ENCODE assay signal across 27 cellular contexts in genomic region chr5:35545190-35545589, GRCh38.
"Had no signal": no experiment of that assay in that cellular context is flagged by ENCODE, and none has a peak within 500 bp of the region (broad histone marks: within the 10 kb centered on the region; RNA-seq: fewer than 3 reads in every experiment).

No MANE protein-coding gene starts in this region.

- H3K27me3 ChIP-seq: left lung, right atrium auricular region, transverse colon had no signal

- DNase-seq: activated CD4-positive, alpha-beta T cell treated with anti-CD3 and anti-CD28 coated beads, Interleukin-2, amount 50 U/mL, for 1 hour; activated CD4-positive, CD25-positive, alpha-beta regulatory T cell treated with anti-CD3 and anti-CD28 coated beads, Interleukin-2, amount 50 U/mL, for 72 hours; activated CD8-positive, alpha-beta T cell treated with anti-CD3 and anti-CD28 coated beads for 36 hours; activated gamma-delta T cell; anterior cingulate cortex; effector CD8-positive, alpha-beta T cell; esophagus squamous epithelium; kidney glomerular epithelial cell; left lung; lower lobe of right lung; mesenchymal stem cell; naive thymus-derived CD8-positive, alpha-beta T cell; nucleus accumbens; stimulated activated CD4-positive, alpha-beta T cell treated with anti-CD3 and anti-CD28 coated beads, Interleukin-15, amount 100 ng/mL, for 24 hours; stimulated activated CD4-positive, alpha-beta T cell treated with anti-CD3 and anti-CD28 coated beads, Interleukin-2, amount 100 ng/mL, for 24 hours; stimulated activated naive CD4-positive, alpha-beta T cell; T1000; transverse colon; WERI-Rb-1 had no signal

- H3K4me1 ChIP-seq: esophagus squamous epithelium, left lung, lower lobe of right lung, right atrium auricular region, transverse colon had no signal

- H3K4me3 ChIP-seq: esophagus squamous epithelium, left lung, lower lobe of right lung, right atrium auricular region, transverse colon had no signal

- H3K4me3 Mint-ChIP-seq: activated CD8-positive, alpha-beta T cell treated with anti-CD3 and anti-CD28 coated beads for 36 hours; activated naive CD4-positive, alpha-beta T cell treated with anti-CD3 and anti-CD28 coated beads, Interleukin-2, amount 50 U/mL, for 24 hours; activated T-helper 1 cell treated with anti-CD3 and anti-CD28 coated beads, Interleukin-12 subunit alpha, Interleukin-12 subunit beta, Interleukin-2, Interleukin-4 antibody, amounts not matched to agents 30 ng/mL and 10 ng/mL and 1 ng/mL, durations not matched to agents 14 hours and 24 hours and 36 hours; central memory CD8-positive, alpha-beta T cell; dendritic cell treated with granulocyte-macrophage colony-stimulating factor and Interleukin-4, amounts not matched to agents 40 ng/mL and 50 ng/mL, for 4 days; neural crest cell; T-helper 1 cell treated with Interleukin-12 subunit alpha and Interleukin-12 subunit beta and Interleukin-4 antibody, amounts not matched to agents 30 μg/mL and 1 μg/mL, for 36 hours had no signal

- H3K27me3 Mint-ChIP-seq: dendritic cell treated with granulocyte-macrophage colony-stimulating factor and Interleukin-4, amounts not matched to agents 40 ng/mL and 50 ng/mL, for 4 days had no signal

- H3K36me3 ChIP-seq: esophagus squamous epithelium, left lung, lower lobe of right lung, right atrium auricular region, transverse colon, WERI-Rb-1 had no signal

- H3K27ac ChIP-seq: epithelial cell of prostate, esophagus squamous epithelium, left lung, lower lobe of right lung, right atrium auricular region, transverse colon, WERI-Rb-1 had no signal

- ATAC-seq: activated CD8-positive, alpha-beta T cell treated with anti-CD3 and anti-CD28 coated beads for 36 hours; left lung; lower lobe of right lung; naive thymus-derived CD8-positive, alpha-beta T cell had no signal

- H3K27ac Mint-ChIP-seq: activated CD8-positive, alpha-beta T cell treated with anti-CD3 and anti-CD28 coated beads for 36 hours; activated naive CD4-positive, alpha-beta T cell treated with anti-CD3 and anti-CD28 coated beads, Interleukin-2, amount 50 U/mL, for 24 hours; activated T-helper 1 cell treated with anti-CD3 and anti-CD28 coated beads, Interleukin-12 subunit alpha, Interleukin-12 subunit beta, Interleukin-2, Interleukin-4 antibody, amounts not matched to agents 30 ng/mL and 10 ng/mL and 1 ng/mL, durations not matched to agents 14 hours and 24 hours and 36 hours; dendritic cell treated with granulocyte-macrophage colony-stimulating factor and Interleukin-4, amounts not matched to agents 40 ng/mL and 50 ng/mL, for 4 days; T-helper 1 cell treated with Interleukin-12 subunit alpha and Interleukin-12 subunit beta and Interleukin-4 antibody, amounts not matched to agents 30 μg/mL and 1 μg/mL, for 36 hours had no signal

- H3K36me3 Mint-ChIP-seq: activated naive CD4-positive, alpha-beta T cell treated with anti-CD3 and anti-CD28 coated beads, Interleukin-2, amount 50 U/mL, for 24 hours had no signal

- H3K9me3 ChIP-seq: esophagus squamous epithelium, left lung, lower lobe of right lung, transverse colon had no signal

- H3K9me3 Mint-ChIP-seq: activated naive CD4-positive, alpha-beta T cell treated with anti-CD3 and anti-CD28 coated beads, Interleukin-2, amount 50 U/mL, for 24 hours; activated T-helper 1 cell treated with anti-CD3 and anti-CD28 coated beads, Interleukin-12 subunit alpha, Interleukin-12 subunit beta, Interleukin-2, Interleukin-4 antibody, amounts not matched to agents 30 ng/mL and 10 ng/mL and 1 ng/mL, durations not matched to agents 14 hours and 24 hours and 36 hours; T-helper 1 cell treated with Interleukin-12 subunit alpha and Interleukin-12 subunit beta and Interleukin-4 antibody, amounts not matched to agents 30 μg/mL and 1 μg/mL, for 36 hours had no signal

- H3K4me1 Mint-ChIP-seq: activated naive CD4-positive, alpha-beta T cell treated with anti-CD3 and anti-CD28 coated beads, Interleukin-2, amount 50 U/mL, for 24 hours; neural crest cell had no signal
